ENCODE assay signal across 1 cellular context in the genomic region with DNA sequence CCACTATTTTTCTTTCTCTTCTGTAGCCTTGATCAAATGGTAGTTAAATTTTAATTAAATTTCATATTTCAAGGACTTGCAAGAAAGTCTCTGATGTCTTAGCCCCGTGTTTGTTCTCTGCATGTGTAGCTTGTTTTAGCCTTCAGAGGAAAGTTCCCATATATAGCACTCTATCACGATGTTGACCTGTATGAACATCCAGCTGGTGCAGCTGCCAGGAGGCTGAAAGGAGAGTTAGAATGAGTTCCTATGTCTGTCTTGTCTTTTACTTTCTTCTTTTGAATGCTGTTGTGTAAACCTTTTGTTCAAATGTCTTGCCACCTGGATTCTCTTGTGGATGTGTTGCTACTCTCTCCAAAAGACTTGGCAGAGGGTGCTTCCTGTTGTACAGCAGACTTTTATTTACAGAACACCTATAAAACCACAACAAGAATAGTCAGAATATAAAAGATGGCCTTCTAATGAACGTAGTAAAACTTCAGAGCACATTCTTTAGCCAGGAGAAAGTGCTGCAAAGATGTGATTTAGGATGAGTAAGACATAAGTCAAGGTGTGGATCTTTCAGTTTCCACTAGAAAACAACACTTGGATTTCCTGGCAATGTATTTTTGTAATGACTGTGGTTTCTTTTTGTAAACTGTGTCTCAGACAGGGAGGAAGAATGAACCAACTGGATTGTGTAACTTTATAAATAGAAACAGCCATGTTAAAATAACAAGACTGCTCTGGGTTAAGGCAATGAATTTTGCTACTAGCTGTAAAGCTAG.
TF ChIP-seq lines count a peak whose summit lies in the region.

No MANE protein-coding gene starts in this region.

TF ChIP-seq in GM12878, 131 proteins besides CTCF, POLR2A, EP300 and RAD21 (continued from another document):
- TF ChIP-seq, protein P1, sequence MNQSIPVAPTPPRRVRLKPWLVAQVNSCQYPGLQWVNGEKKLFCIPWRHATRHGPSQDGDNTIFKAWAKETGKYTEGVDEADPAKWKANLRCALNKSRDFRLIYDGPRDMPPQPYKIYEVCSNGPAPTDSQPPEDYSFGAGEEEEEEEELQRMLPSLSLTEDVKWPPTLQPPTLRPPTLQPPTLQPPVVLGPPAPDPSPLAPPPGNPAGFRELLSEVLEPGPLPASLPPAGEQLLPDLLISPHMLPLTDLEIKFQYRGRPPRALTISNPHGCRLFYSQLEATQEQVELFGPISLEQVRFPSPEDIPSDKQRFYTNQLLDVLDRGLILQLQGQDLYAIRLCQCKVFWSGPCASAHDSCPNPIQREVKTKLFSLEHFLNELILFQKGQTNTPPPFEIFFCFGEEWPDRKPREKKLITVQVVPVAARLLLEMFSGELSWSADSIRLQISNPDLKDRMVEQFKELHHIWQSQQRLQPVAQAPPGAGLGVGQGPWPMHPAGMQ (IDR thresholded peaks at IDR 0.05; ENCODE audit: borderline replicate concordance), result no peak
- no peak for TF ChIP-seq MYC (IDR thresholded peaks at IDR 0.05; ENCODE audit: insufficient read depth, insufficient read length, insufficient replicate concordance, low read length, severe bottlenecking)
- TF ChIP-seq RUNX3 (IDR thresholded peaks at IDR 0.05; ENCODE audit: low read length), result peak; percentile 61
- TF ChIP-seq PML (IDR thresholded peaks at IDR 0.05; ENCODE audit: low read length), result no peak
- TF ChIP-seq IKZF1 (conservative IDR thresholded peaks at IDR 0.05), result peak; percentile 31; the same call in 1 of the 2 replicates
- TF ChIP-seq CBFB (IDR thresholded peaks at IDR 0.05; ENCODE audit: low read depth), result no peak
- TF ChIP-seq RBBP5 (conservative IDR thresholded peaks at IDR 0.05), result no peak
- TF ChIP-seq EED (IDR thresholded peaks at IDR 0.05; ENCODE audit: low read depth), result no peak
- no peak for TF ChIP-seq TAF1 (IDR thresholded peaks at IDR 0.05; ENCODE audit: borderline replicate concordance, low read depth, low read length)
